In genomic region chr11:2109541-2110019, GRCh38 we compare ENCODE assay signal across 26 cellular contexts. TPM values are rescaled to one million over a fixed set of nuclear protein-coding genes. Genes with fewer than 3 reads are reported as not detected.
DNase-seq lines count a peak whose midpoint lies in the region; ATAC-seq and TF ChIP-seq lines count a peak whose summit lies in the region.
"Had no signal": no experiment of that assay in that cellular context is flagged by ENCODE, and none has a peak within 500 bp of the region (broad histone marks: within the 10 kb centered on the region; RNA-seq: fewer than 3 reads in every experiment).

No MANE protein-coding gene starts in this region.

- H3K9me3 ChIP-seq in BLaER1, result no peaks in the 10 kb centered on the region
- H3K9me3 ChIP-seq in mucosa of descending colon, result no peaks in the 10 kb centered on the region
- H3K9me3 ChIP-seq: esophagus muscularis mucosa, neutrophil, vagina had no signal

- H4K20me1 ChIP-seq in BLaER1, result no peaks in the 10 kb centered on the region

- H3K36me3 ChIP-seq in BLaER1 (no peaks in the 10 kb centered on the region), mucosa of descending colon (ENCODE audit: low read depth) (no peaks in the 10 kb centered on the region)
- H3K36me3 ChIP-seq: esophagus muscularis mucosa, neutrophil, vagina had no signal

- intact Hi-C loops in left cardiac atrium (cut with DNase I) (no loop called here), mucosa of descending colon (cut with DNase I, micrococcal nuclease) (no loop called here), lower leg skin (cut with DNase I; ENCODE audit: low total_unique reads) (no loop called here), posterior vena cava (cut with DNase I) (no loop called here)

- peak overlapping the region; percentile 85 for H3K4me2 ChIP-seq in BLaER1

- TF ChIP-seq CTCF in mucosa of descending colon (IDR thresholded peaks at IDR 0.05), result no peak
- TF ChIP-seq CTCF in lower leg skin (IDR thresholded peaks at IDR 0.05), result no peak

- ATAC-seq in left cardiac atrium, result peak; percentile 52 to 64
- ATAC-seq in mucosa of descending colon, result no peak
- no peak for ATAC-seq in GM18511 (IDR thresholded peaks at IDR 0.05; ENCODE audit: unreplicated experiment)
- ATAC-seq: activated CD8-positive, alpha-beta memory T cell treated with anti-CD3 and anti-CD28 coated beads, Interleukin-2, amount 10 ng/mL, durations not matched to agents 7 days and 5 days had no signal

- H3K4me1 ChIP-seq in BLaER1, result peaks cover 41% of the 10 kb centered on the region
- no peaks in the 10 kb centered on the region for H3K4me1 ChIP-seq in mucosa of descending colon (ENCODE audit: low read depth)
- H3K4me1 ChIP-seq: vagina had no signal

- TF ChIP-seq POLR2A in lower leg skin (IDR thresholded peaks at IDR 0.05), result no peak

- peak overlapping the region; percentile 68; the same call in 1 of the 2 replicates for H3K9ac ChIP-seq in BLaER1

- DNase-seq in UCSD-AML1 (lab: John Stamatoyannopoulos, UW; ENCODE audit: unreplicated experiment) (peak; percentile 47), left cardiac atrium (no peak), mucosa of descending colon (peak in 2 of 3 donors; percentile 5 to 23), lower leg skin (ENCODE audit: low spot score in 2 of 2) (no peak), posterior vena cava (ENCODE audit: low spot score) (no peak)
- no peak for DNase-seq in activated CD4-positive, alpha-beta T cell treated with anti-CD3 and anti-CD28 coated beads, Interleukin-2, amount 50 U/mL, for 48 hours
- DNase-seq: activated CD4-positive, CD25-positive, alpha-beta regulatory T cell; activated CD8-positive, alpha-beta memory T cell treated with anti-CD3 and anti-CD28 coated beads, Interleukin-2, amount 10 ng/mL, durations not matched to agents 7 days and 5 days; activated effector memory CD4-positive, alpha-beta T cell treated with Interleukin-2 at 50 U/mL for 16 hours; cortex of kidney; GDM1; GOT3; NCI-H2081 treated with DMSO at 0.1 percent for 48 hours; NCI-H82; small intestine; stimulated activated naive CD4-positive, alpha-beta T cell treated with Interleukin-2 at 50 U/mL for 16 hours; T-helper 1 cell had no signal

- WGBS in lower leg skin, 2 donors, result 44 to 51% methylated on average over 10 to 13 of the region's 14 CpGs

- H3K4me3 ChIP-seq in BLaER1 (peak overlapping the region; percentile 13; the same call in 1 of the 2 replicates), mucosa of descending colon (no peak overlapping the region), lower leg skin (ENCODE audit: low read depth, poor library complexity, severe bottlenecking) (no peak overlapping the region)
- H3K4me3 ChIP-seq: esophagus muscularis mucosa, lung, vagina had no signal

- H3K27ac ChIP-seq in BLaER1, result peak overlapping the region; percentile 86
- H3K27ac ChIP-seq: neutrophil, RWPE1, vagina had no signal

- no peaks in the 10 kb centered on the region for H3K27me3 ChIP-seq in BLaER1
- H3K27me3 ChIP-seq: vagina had no signal

RNA-seq across cellular contexts. Expression of gene IGF2, which starts 29.6 kb away (rescaled TPM):
- total RNA-seq in left cardiac atrium (100 to 1,000 TPM in 1 of 2 donors, 10 to 100 TPM in 1; 94.3 to 114 TPM), mucosa of descending colon (10 to 100 TPM in 2 of 3 donors, 1 to 10 TPM in 1; 7.6 to 27.6 (median 12.1) TPM), lower leg skin (10 to 100 TPM in 1 of 4 donors, 1 to 10 TPM in 3; 4.5 to 14.7 (median 6.0) TPM), posterior vena cava (100 to 1,000 TPM; 161 to 323 TPM)

RNA-seq across cellular contexts. Expression of gene INS, which starts 51.4 kb away (rescaled TPM):
- total RNA-seq in left cardiac atrium (not detected), mucosa of descending colon (not detected), lower leg skin (not detected), posterior vena cava (not detected)
- total RNA-seq: activated CD8-positive, alpha-beta memory T cell treated with anti-CD3 and anti-CD28 coated beads, Interleukin-2, amount 10 ng/mL, durations not matched to agents 7 days and 5 days; esophagus muscularis mucosa; HT-29; lung; MCF 10A; vagina had no signal

Comparison
In these comparisons a context has a peak if more than half of its experiments do, and no peak if none do; other contexts are left out.
1. DNase-seq: peak in UCSD-AML1 (single experiment) and mucosa of descending colon (2 of 3); none in left cardiac atrium (single experiment), activated CD4-positive, alpha-beta T cell treated with anti-CD3 and anti-CD28 coated beads, Interleukin-2, amount 50 U/mL, for 48 hours (0 of 2), lower leg skin (0 of 2) and posterior vena cava (single experiment).
2. ATAC-seq: peak in left cardiac atrium (2 of 2); none in mucosa of descending colon (single experiment) and GM18511 (single experiment).